26 cellular contexts compared by ENCODE assay signal in the genomic region with DNA sequence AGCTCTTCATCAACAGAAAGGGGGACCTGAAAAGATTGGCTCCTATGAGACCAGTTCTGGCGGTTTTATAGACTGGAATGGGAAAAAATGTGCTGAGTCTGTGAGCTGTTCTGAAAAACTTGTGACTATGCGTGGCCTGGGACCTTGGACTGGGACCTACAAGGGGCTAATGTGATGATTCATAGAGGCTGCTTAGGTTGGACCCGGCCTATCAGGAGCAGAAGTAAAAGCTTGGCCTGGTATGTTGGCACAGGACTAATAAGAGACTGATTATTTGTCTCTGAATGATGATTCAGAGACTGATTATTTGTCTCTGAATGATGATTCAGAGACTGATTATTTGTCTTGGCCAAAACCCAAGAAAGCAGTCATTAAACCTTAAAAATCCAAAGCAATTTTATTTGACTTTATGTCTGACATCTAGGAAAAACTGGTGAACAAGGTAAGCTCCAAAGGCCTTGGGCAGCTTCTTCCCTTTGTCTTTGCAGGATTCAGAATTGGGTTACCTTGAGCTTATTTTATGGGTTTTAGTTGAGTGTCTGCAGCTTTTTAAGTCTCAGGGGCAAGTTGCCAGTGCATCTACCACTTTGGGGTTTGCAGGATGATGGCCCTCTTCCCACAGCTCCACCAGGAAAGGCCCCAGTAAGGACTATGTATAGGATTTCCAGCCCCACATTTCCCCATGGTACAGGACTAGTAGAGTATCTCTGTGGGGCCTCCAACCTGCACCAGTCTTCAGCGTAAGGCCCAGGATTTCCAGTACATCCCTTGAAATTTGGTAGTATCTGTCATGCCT.
DNase-seq lines count a peak whose midpoint lies in the region; FAIRE-seq and TF ChIP-seq lines count a peak whose summit lies in the region.
"Had no signal": no experiment of that assay in that cellular context is flagged by ENCODE, and none has a peak within 500 bp of the region (broad histone marks: within the 10 kb centered on the region; RNA-seq: fewer than 3 reads in every experiment).

No MANE protein-coding gene starts in this region.

- H3K4me3 ChIP-seq in choroid plexus epithelial cell (ENCODE audit: low read depth, low read length) = no peak overlapping the region
- H3K4me3 ChIP-seq: esophagus squamous epithelium, tibial artery had no signal

- DNase-seq in ELR (ENCODE audit: low read depth) (peak; percentile 50), M059J (ENCODE audit: low read depth) (peak; percentile 67), choroid plexus epithelial cell (ENCODE audit: low read depth) (peak; percentile 4), renal cortical epithelial cell (ENCODE audit: low read depth) (peak; percentile 97), D721Med (ENCODE audit: insufficient read length, low spot score) (no peak), NCI-H2081 treated with DMSO at 0.1 percent for 48 hours (lab: John Stamatoyannopoulos, UW) (no peak)
- no peak for DNase-seq in stimulated activated CD4-positive, alpha-beta T cell treated with anti-CD3 and anti-CD28 coated beads, Interleukin-15, amount 100 ng/mL, for 24 hours
- no peak for DNase-seq in activated CD4-positive, alpha-beta T cell treated with anti-CD3 and anti-CD28 coated beads, Interleukin-2, amount 50 U/mL, for 48 hours
- DNase-seq: activated CD4-positive, alpha-beta T cell treated with anti-CD3 and anti-CD28 coated beads for 4 hours; activated naive CD4-positive, alpha-beta T cell treated with anti-CD3 and anti-CD28 coated beads, Interleukin-2, amount 50 U/mL, for 16 hours; activated T-cell treated with anti-CD3 and anti-CD28 coated beads, Interleukin-2, amount 50 U/mL, for 72 hours; cerebellar nuclear complex; DMS79 treated with DMSO at 0.1 percent for 48 hours; effector memory CD4-positive, alpha-beta T cell; esophagus squamous epithelium; head of caudate nucleus; left colon; naive B cell; NCI-H187 treated with DMSO at 0.1 percent for 48 hours; NCI-H226; NK-92 treated with Interleukin-12 subunit alpha and Interleukin-12 subunit beta, amount 100 ng/mL, for 24 hours; nucleus accumbens; stimulated activated CD4-positive, alpha-beta T cell treated with anti-CD3 and anti-CD28 coated beads, Interleukin-4, amount 100 ng/mL, for 24 hours; stimulated activated naive CD8-positive, alpha-beta T cell treated with anti-CD3 and anti-CD28 coated beads, Interleukin-15, Interleukin-2, amounts not matched to agents 100 U/mL and 50 U/mL, for 24 hours; tibial artery had no signal

- FAIRE-seq in D721Med (lab: Jason Lieb, UNC) = no peak
- FAIRE-seq: GM19239 had no signal

- TF ChIP-seq CTCF in choroid plexus epithelial cell (conservative IDR thresholded peaks at IDR 0.05; ENCODE audit: low read depth, low read length) = no peak
- TF ChIP-seq CTCF in D721Med (IDR thresholded peaks at IDR 0.05; ENCODE audit: insufficient read depth, missing control alignments) = no peak

Comparison
In these comparisons a context has a peak if more than half of its experiments do, and no peak if none do; other contexts are left out.
1. DNase-seq: peak in ELR (single experiment), M059J (single experiment), choroid plexus epithelial cell (single experiment) and renal cortical epithelial cell (single experiment); none in D721Med (single experiment), stimulated activated CD4-positive, alpha-beta T cell treated with anti-CD3 and anti-CD28 coated beads, Interleukin-15, amount 100 ng/mL, for 24 hours (single experiment), activated CD4-positive, alpha-beta T cell treated with anti-CD3 and anti-CD28 coated beads, Interleukin-2, amount 50 U/mL, for 48 hours (0 of 2) and NCI-H2081 treated with DMSO at 0.1 percent for 48 hours (single experiment).